Comparison of ENCODE assay signal across 8 cellular contexts in genomic region chr13:104318121-104318520, GRCh38.
A peak's percentile ranks its signal among the peaks of the same experiment; 100 is the strongest.
DNase-seq lines count a peak whose midpoint lies in the region; ATAC-seq and TF ChIP-seq lines count a peak whose summit lies in the region.

No MANE protein-coding gene starts in this region.

- H3K9ac ChIP-seq in Loucy (ENCODE audit: low read depth, low read length, poor library complexity, severe bottlenecking): no peak overlapping the region

- no peak overlapping the region for H2AFZ ChIP-seq in Loucy (ENCODE audit: low read length)

- no peak overlapping the region for H3K4me3 ChIP-seq in Loucy (ENCODE audit: low read length, poor library complexity, severe bottlenecking)

- no peak for ATAC-seq in GM21381 (IDR thresholded peaks at IDR 0.05; ENCODE audit: unreplicated experiment)

- TF ChIP-seq CTCF in Loucy (conservative IDR thresholded peaks at IDR 0.05; ENCODE audit: low read length) (peak; percentile 30), GM13976 (IDR thresholded peaks at IDR 0.05; ENCODE audit: borderline replicate concordance, control extremely low read depth, extremely low read depth, insufficient read depth, missing control alignments) (no peak)

- no peaks in the 10 kb centered on the region for H3K27me3 ChIP-seq in Loucy (ENCODE audit: insufficient read depth, low read length, poor library complexity, severe bottlenecking)

- in situ Hi-C loops in ACHN (cut with HindIII; ENCODE audit: low pct_ligation_motif_present, low pct_unique_long_range_greater_than_20kb, low sequenced_read_pairs) (no loop called here), GM13976 (cut with MboI; ENCODE audit: low sequenced_read_pairs, unreplicated experiment) (no loop called here)

- DNase-seq in ACHN (peak; percentile 60), SW480 (ENCODE audit: low spot score) (peak; percentile 9), hepatic stellate cell (ENCODE audit: low spot score) (peak; percentile 2), GM13976 (ENCODE audit: low spot score) (no peak)
- DNase-seq in stimulated activated CD4-positive, alpha-beta T cell treated with anti-CD3 and anti-CD28 coated beads, Interleukin-2, amount 100 ng/mL, for 24 hours: no peak
- DNase-seq in activated naive CD4-positive, alpha-beta T cell treated with anti-CD3 and anti-CD28 coated beads, Interleukin-2, amount 50 U/mL, for 16 hours: no peak

- no peaks in the 10 kb centered on the region for H3K9me3 ChIP-seq in Loucy (ENCODE audit: insufficient read depth, low read depth, low read length)

- H4K20me1 ChIP-seq in Loucy (ENCODE audit: insufficient read depth, low read length, poor library complexity, severe bottlenecking): no peaks in the 10 kb centered on the region

- no peaks in the 10 kb centered on the region for H3K79me2 ChIP-seq in Loucy (ENCODE audit: insufficient read depth, low read length)

- H3K4me1 ChIP-seq in Loucy (ENCODE audit: insufficient read depth, low read length, poor library complexity, severe bottlenecking): no peaks in the 10 kb centered on the region

- H3K4me2 ChIP-seq in Loucy (ENCODE audit: low read depth, low read length, poor library complexity, severe bottlenecking): no peak overlapping the region

- H3K9me2 ChIP-seq in Loucy (replicated peaks; ENCODE audit: low read depth, low read length): no peaks in the 10 kb centered on the region

- no peaks in the 10 kb centered on the region for H3F3A ChIP-seq in Loucy (ENCODE audit: low read depth)

- H3K36me3 ChIP-seq in Loucy (ENCODE audit: insufficient read depth, low read length): no peaks in the 10 kb centered on the region

Comparison
In these comparisons a context has a peak if more than half of its experiments do, and no peak if none do; other contexts are left out.
1. DNase-seq: peak in ACHN (single experiment), SW480 (single experiment) and hepatic stellate cell (single experiment); none in stimulated activated CD4-positive, alpha-beta T cell treated with anti-CD3 and anti-CD28 coated beads, Interleukin-2, amount 100 ng/mL, for 24 hours (0 of 2), GM13976 (single experiment) and activated naive CD4-positive, alpha-beta T cell treated with anti-CD3 and anti-CD28 coated beads, Interleukin-2, amount 50 U/mL, for 16 hours (single experiment).